1 cellular context compared by ENCODE assay signal in the genomic region with DNA sequence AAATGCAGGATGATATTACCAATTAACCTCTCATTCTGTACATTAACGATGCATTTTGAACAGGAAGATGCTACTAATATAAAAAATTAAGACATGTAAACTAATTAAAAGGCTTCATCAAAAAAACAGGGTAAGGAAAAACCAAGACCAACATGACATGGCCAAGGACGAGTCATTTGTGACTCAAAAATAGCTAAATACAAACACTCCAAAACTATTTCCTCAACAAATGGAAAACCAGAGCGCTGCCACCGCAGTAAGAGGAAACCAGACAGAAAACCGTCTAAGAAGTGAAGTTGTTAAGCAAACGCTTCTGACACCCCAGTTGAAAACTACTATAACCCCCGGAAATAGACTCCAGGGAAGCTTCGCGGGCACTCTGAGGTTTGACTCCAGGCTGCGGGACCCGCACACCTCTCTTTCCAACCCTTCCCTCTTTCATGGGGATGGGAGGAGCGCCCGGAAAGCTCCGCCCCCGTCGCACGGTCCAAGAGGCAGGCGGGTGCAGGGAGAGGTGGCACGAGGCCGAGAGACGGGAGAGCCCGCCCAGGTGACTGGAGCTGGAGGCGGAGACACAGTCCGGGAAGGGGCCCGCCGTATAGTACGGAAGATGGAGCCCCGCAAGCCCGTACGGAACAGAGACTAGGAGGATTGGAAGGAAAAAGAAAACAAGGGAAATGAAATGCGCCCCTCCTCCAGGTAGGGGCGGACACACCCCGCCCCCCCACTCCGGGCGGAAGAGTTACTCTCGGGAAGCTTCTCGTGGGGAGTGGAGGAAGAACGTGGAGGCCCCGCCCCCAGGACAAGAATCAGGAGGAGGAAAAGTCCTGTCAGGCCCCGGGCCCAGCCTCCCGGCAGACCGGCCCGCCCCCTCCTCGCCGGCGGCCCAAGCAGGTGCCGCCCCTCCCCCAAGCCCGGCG.
TF ChIP-seq lines count a peak whose summit lies in the region.

No MANE protein-coding gene starts in this region.

TF ChIP-seq in WTC11, 78 proteins besides CTCF, POLR2A, EP300 and RAD21 (continued from another document):
- TF ChIP-seq, protein P1, sequence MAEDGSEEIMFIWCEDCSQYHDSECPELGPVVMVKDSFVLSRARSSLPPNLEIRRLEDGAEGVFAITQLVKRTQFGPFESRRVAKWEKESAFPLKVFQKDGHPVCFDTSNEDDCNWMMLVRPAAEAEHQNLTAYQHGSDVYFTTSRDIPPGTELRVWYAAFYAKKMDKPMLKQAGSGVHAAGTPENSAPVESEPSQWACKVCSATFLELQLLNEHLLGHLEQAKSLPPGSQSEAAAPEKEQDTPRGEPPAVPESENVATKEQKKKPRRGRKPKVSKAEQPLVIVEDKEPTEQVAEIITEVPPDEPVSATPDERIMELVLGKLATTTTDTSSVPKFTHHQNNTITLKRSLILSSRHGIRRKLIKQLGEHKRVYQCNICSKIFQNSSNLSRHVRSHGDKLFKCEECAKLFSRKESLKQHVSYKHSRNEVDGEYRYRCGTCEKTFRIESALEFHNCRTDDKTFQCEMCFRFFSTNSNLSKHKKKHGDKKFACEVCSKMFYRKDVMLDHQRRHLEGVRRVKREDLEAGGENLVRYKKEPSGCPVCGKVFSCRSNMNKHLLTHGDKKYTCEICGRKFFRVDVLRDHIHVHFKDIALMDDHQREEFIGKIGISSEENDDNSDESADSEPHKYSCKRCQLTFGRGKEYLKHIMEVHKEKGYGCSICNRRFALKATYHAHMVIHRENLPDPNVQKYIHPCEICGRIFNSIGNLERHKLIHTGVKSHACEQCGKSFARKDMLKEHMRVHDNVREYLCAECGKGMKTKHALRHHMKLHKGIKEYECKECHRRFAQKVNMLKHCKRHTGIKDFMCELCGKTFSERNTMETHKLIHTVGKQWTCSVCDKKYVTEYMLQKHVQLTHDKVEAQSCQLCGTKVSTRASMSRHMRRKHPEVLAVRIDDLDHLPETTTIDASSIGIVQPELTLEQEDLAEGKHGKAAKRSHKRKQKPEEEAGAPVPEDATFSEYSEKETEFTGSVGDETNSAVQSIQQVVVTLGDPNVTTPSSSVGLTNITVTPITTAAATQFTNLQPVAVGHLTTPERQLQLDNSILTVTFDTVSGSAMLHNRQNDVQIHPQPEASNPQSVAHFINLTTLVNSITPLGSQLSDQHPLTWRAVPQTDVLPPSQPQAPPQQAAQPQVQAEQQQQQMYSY (CRISPR knock-in tag; IDR thresholded peaks at IDR 0.05): peak; percentile 51; the same call in 1 of the 2 replicates
- TF ChIP-seq NFE2L1 (CRISPR knock-in tag; IDR thresholded peaks at IDR 0.05) (0 out of 2 replicates have a peak, but pooled peaks have one; percentile 14), ZNF138 (CRISPR knock-in tag; conservative IDR thresholded peaks at IDR 0.05) (no peak)
- TF ChIP-seq, protein P2, sequence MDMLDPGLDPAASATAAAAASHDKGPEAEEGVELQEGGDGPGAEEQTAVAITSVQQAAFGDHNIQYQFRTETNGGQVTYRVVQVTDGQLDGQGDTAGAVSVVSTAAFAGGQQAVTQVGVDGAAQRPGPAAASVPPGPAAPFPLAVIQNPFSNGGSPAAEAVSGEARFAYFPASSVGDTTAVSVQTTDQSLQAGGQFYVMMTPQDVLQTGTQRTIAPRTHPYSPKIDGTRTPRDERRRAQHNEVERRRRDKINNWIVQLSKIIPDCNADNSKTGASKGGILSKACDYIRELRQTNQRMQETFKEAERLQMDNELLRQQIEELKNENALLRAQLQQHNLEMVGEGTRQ (CRISPR knock-in tag; IDR thresholded peaks at IDR 0.05): peak; percentile 58; the same call in 1 of the 2 replicates
- TF ChIP-seq, protein P3, sequence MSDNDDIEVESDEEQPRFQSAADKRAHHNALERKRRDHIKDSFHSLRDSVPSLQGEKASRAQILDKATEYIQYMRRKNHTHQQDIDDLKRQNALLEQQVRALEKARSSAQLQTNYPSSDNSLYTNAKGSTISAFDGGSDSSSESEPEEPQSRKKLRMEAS (CRISPR knock-in tag; IDR thresholded peaks at IDR 0.05): peak; percentile 60; the same call in 1 of the 2 replicates
